9 cellular contexts compared by ENCODE assay signal in the genomic region with DNA sequence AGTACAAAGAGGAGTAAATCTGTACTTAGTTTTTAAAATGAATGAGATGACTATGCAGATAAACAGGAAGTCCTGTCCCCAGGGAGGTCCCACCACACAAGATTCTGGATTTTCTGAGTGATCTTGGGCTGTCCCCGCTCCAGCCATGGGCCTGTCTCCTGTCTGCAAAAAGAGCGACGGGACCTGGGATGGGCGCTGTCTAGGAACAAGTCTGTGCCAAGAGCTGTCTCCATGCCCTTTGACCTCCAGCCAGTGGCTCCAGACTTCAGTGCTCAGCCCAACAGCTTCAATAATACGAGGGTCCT. TPM values are rescaled to one million over a fixed set of nuclear protein-coding genes. Genes with fewer than 3 reads are reported as not detected.
DNase-seq lines count a peak whose midpoint lies in the region; FAIRE-seq and TF ChIP-seq lines count a peak whose summit lies in the region.
"Had no signal": no experiment of that assay in that cellular context is flagged by ENCODE, and none has a peak within 500 bp of the region (broad histone marks: within the 10 kb centered on the region; RNA-seq: fewer than 3 reads in every experiment).

No MANE protein-coding gene starts in this region.

- 0 out of 2 replicates have a peak overlapping the region, but pooled peaks have one; percentile 20 for H3K4me3 ChIP-seq in SK-N-MC
- H3K4me3 ChIP-seq in skeletal muscle tissue (ENCODE audit: low read length in 3 of 3), result peak overlapping the region in 1 of 3 donors; percentile 19

- H3K9me3 ChIP-seq in SK-N-MC (ENCODE audit: low read depth, low read length), result no peaks in the 10 kb centered on the region
- H3K9me3 ChIP-seq in skeletal muscle tissue (ENCODE audit: control insufficient read depth in 3 of 3, low read length in 3 of 3), result no peaks in the 10 kb centered on the region

- H3K27me3 ChIP-seq in skeletal muscle tissue (ENCODE audit: control insufficient read depth in 3 of 3, insufficient read depth in 3 of 3, low read length in 3 of 3), result no peaks in the 10 kb centered on the region

- FAIRE-seq in GM12891 (lab: Jason Lieb, UNC), result no peak

- H3K27ac ChIP-seq in SK-N-MC (peak overlapping the region; percentile 2; the same call in 1 of the 2 replicates), epithelial cell of prostate (peak overlapping the region; percentile 99), skeletal muscle tissue (ENCODE audit: low read depth, low read length) (peak overlapping the region; percentile 64)

- no peak for TF ChIP-seq POLR2A in GM12891 (IDR thresholded peaks at IDR 0.05; ENCODE audit: low read depth, low read length)

- peaks cover 72 to 88% (median 85%) of the 10 kb centered on the region in 3 donors for H3K4me1 ChIP-seq in skeletal muscle tissue (ENCODE audit: control insufficient read depth in 3 of 3, insufficient read depth in 3 of 3, low read length in 3 of 3)

- H3K36me3 ChIP-seq in SK-N-MC (ENCODE audit: insufficient read depth, low read length) (peaks cover 66% of the 10 kb centered on the region), skeletal muscle tissue (ENCODE audit: control insufficient read depth in 3 of 3, insufficient read depth in 3 of 3, low read length in 3 of 3) (peaks cover 4 to 16% (median 11%) of the 10 kb centered on the region in 3 donors)

- DNase-seq in GM12891 (ENCODE audit: insufficient read length, low spot score), result no peak
- DNase-seq in SK-N-MC (ENCODE audit: low read depth, low spot score), result peak; percentile 40
- DNase-seq in epithelial cell of prostate (ENCODE audit: low read depth, low spot score), result no peak
- DNase-seq in iPS-NIHi11 (ENCODE audit: low spot score), result no peak
- no peak for DNase-seq in GM10266 (ENCODE audit: extremely low spot score)
- no peak for DNase-seq in pons (ENCODE audit: low spot score)
- DNase-seq: effector memory CD4-positive, alpha-beta T cell; NCI-H1105 had no signal

- H3K9ac ChIP-seq in SK-N-MC (ENCODE audit: insufficient read length), result no peak overlapping the region
- peak overlapping the region in 2 of 3 donors; percentile 16 to 46 for H3K9ac ChIP-seq in skeletal muscle tissue (ENCODE audit: low read depth in 1 of 3, low read length in 3 of 3)

- TF ChIP-seq CTCF in GM10266 (IDR thresholded peaks at IDR 0.05; ENCODE audit: control insufficient read depth, insufficient read depth, low read depth, missing control alignments), result no peak

TF ChIP-seq in GM12891, 5 proteins besides CTCF, POLR2A, EP300 and RAD21:
- TF ChIP-seq PAX5 (IDR thresholded peaks at IDR 0.05; ENCODE audit: insufficient read depth, low read length, severe bottlenecking) (no peak), TAF1 (IDR thresholded peaks at IDR 0.05; ENCODE audit: low read depth, low read length) (no peak), SPI1 (IDR thresholded peaks at IDR 0.05; ENCODE audit: low read depth, low read length) (peak; percentile 49), POLR2AphosphoS5 (IDR thresholded peaks at IDR 0.05; ENCODE audit: low read depth, low read length) (no peak), POU2F2 (IDR thresholded peaks at IDR 0.05; ENCODE audit: low read depth, low read length) (no peak)
TF ChIP-seq in GM12891: peak in this region for 1.

RNA-seq across cellular contexts. Expression of a gene that starts 6.0 kb away (rescaled TPM):
- polyA plus RNA-seq in GM12891 (2012; ENCODE audit: low read depth, missing spikeins), result 37.4 TPM
- total RNA-seq in skeletal muscle tissue, result 71.0 TPM

RNA-seq across cellular contexts. Expression of a gene that starts 38.5 kb away (rescaled TPM):
- 5.5 TPM for polyA plus RNA-seq in GM12891 (2012; ENCODE audit: low read depth, missing spikeins)
- 11.0 TPM for total RNA-seq in skeletal muscle tissue

Comparison
In these comparisons a context has a peak if more than half of its experiments do, and no peak if none do; other contexts are left out.
1. H3K27ac ChIP-seq: peak in every context shown above with its lines; median percentile 99 in epithelial cell of prostate; 64 in skeletal muscle tissue; 2 in SK-N-MC.